7 cellular contexts compared by ENCODE assay signal in the genomic region with DNA sequence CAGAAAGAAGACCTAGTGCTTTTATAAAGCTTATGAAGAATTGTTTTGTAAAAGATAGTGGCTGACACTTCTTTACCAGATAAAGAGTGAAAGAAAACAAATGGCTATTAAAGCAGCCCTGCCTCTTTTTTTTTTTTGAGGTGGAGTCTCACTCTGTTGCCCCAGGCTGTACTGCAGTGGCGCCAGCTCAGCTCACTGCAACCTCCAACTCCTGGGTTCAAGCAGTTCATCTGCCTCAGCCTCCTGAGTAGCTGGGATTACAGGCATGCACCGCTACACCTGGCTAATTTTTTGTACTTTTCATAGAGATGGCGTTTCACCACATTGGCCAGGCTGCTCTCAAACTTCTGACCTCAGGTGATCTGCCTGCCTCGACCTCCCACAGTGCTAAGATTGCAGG. TPM values are rescaled to one million over a fixed set of nuclear protein-coding genes. Genes with fewer than 3 reads are reported as not detected.
DNase-seq lines count a peak whose midpoint lies in the region; ATAC-seq and FAIRE-seq lines count a peak whose summit lies in the region.

No MANE protein-coding gene starts in this region.

- in situ Hi-C loops in SK-MEL-5 (cut with HindIII; ENCODE audit: low pct_unique_long_range_greater_than_20kb, low sequenced_read_pairs), result no loop called here

- no peak for FAIRE-seq in HTR-8/SVneo (lab: Jason Lieb, UNC)

- no peak overlapping the region for H3K4me3 ChIP-seq in esophagus (ENCODE audit: low read depth in 1 of 2, low read length in 2 of 2)

- no peaks in the 10 kb centered on the region for H3K9me3 ChIP-seq in esophagus (ENCODE audit: control insufficient read depth in 2 of 2, insufficient read depth in 1 of 2, low read depth in 1 of 2, low read length in 1 of 2)

- peak; percentile 12 for ATAC-seq in GM18868 (IDR thresholded peaks at IDR 0.05; ENCODE audit: unreplicated experiment)
- ATAC-seq in stimulated activated naive B cell treated with anti-CD40 and anti-IgM and Interleukin-4, amounts not matched to agents 10 μg/mL and 1 μg/mL and 100 μg/mL, for 72 hours (replicated peaks), result peak in 1 of 2 donors; percentile 26

- peaks cover 0 to 12% of the 10 kb centered on the region in 2 donors for H3K36me3 ChIP-seq in esophagus (ENCODE audit: control insufficient read depth in 2 of 2, insufficient read depth in 2 of 2, low read length in 1 of 2)

- peak overlapping the region; percentile 47 for H3K27ac Mint-ChIP-seq in stimulated activated naive B cell treated with anti-CD40 and anti-IgM and Interleukin-4, amounts not matched to agents 10 μg/mL and 1 μg/mL and 100 μg/mL, for 72 hours

- H3K27ac ChIP-seq in esophagus (ENCODE audit: low read depth in 2 of 2, low read length in 1 of 2), result peak overlapping the region; percentile 14 to 17

- H3K27me3 Mint-ChIP-seq in stimulated activated naive B cell treated with anti-CD40 and anti-IgM and Interleukin-4, amounts not matched to agents 10 μg/mL and 1 μg/mL and 100 μg/mL, for 72 hours, result no peaks in the 10 kb centered on the region

- H3K36me3 Mint-ChIP-seq in stimulated activated naive B cell treated with anti-CD40 and anti-IgM and Interleukin-4, amounts not matched to agents 10 μg/mL and 1 μg/mL and 100 μg/mL, for 72 hours, result peaks cover 68 to 78% of the 10 kb centered on the region in 2 donors

- DNase-seq in SK-MEL-5 (ENCODE audit: low read depth, low spot score), result peak; percentile 22
- no peak for DNase-seq in stimulated activated naive B cell treated with anti-CD40 and anti-IgM and Interleukin-4, amounts not matched to agents 10 μg/mL and 1 μg/mL and 100 μg/mL, for 72 hours
- DNase-seq in HTR-8/SVneo (ENCODE audit: insufficient read length, low spot score), result no peak
- DNase-seq in SKM-1 treated with dmso at 0.1 percent for 144 hours (lab: John Stamatoyannopoulos, UW; ENCODE audit: unreplicated experiment), result no peak
- DNase-seq in SK-N-DZ (ENCODE audit: low spot score), result no peak

- H3K4me3 Mint-ChIP-seq in stimulated activated naive B cell treated with anti-CD40 and anti-IgM and Interleukin-4, amounts not matched to agents 10 μg/mL and 1 μg/mL and 100 μg/mL, for 72 hours, result peak overlapping the region in 1 of 2 donors; percentile 37

- H3K27me3 ChIP-seq in esophagus (ENCODE audit: control insufficient read depth in 1 of 2, insufficient read depth in 2 of 2, low read length in 2 of 2), result no peaks in the 10 kb centered on the region

- no peaks in the 10 kb centered on the region for H3K4me1 ChIP-seq in esophagus (ENCODE audit: control insufficient read depth in 2 of 2, insufficient read depth in 2 of 2, low read length in 1 of 2)

- H3K4me1 Mint-ChIP-seq in stimulated activated naive B cell treated with anti-CD40 and anti-IgM and Interleukin-4, amounts not matched to agents 10 μg/mL and 1 μg/mL and 100 μg/mL, for 72 hours, result peaks cover 36 to 63% of the 10 kb centered on the region in 2 donors

- H3K9me3 Mint-ChIP-seq in stimulated activated naive B cell treated with anti-CD40 and anti-IgM and Interleukin-4, amounts not matched to agents 10 μg/mL and 1 μg/mL and 100 μg/mL, for 72 hours, result no peaks in the 10 kb centered on the region

- 48 to 54% methylated on average over 4 of the region's 4 CpGs for WGBS in esophagus, 2 donors

RNA-seq across cellular contexts. Expression of gene ARPC2, which starts 12.9 kb away (rescaled TPM):
- 196 and 198 TPM in 2 replicates for total RNA-seq in SK-MEL-5 (2014; rRNA removed; shearing (Covaris generic))
- polyA plus RNA-seq in SK-MEL-5 (2015; cell fraction: cytosol; rRNA removed), result 191 and 201 TPM in 2 replicates
- 131 and 142 TPM in 2 replicates for polyA plus RNA-seq in SK-MEL-5 (2015; cell fraction: nucleus; rRNA removed)
- polyA plus RNA-seq in esophagus, result 100 to 1,000 TPM; 150 to 426 TPM
- 158 and 173 TPM in 2 replicates for polyA plus RNA-seq in SK-N-DZ (2014; cell fraction: cytosol; rRNA removed)
- polyA plus RNA-seq in SK-N-DZ (2014; cell fraction: nucleus; rRNA removed), result 128 and 135 TPM in 2 replicates

RNA-seq across cellular contexts. Expression of gene GPBAR1, which starts 31.0 kb away (rescaled TPM):
- total RNA-seq in SK-MEL-5 (2014; rRNA removed; shearing (Covaris generic)), result not detected in 2 replicates
- 0.14 TPM in 1 of 2 replicates, not detected in the other for polyA plus RNA-seq in SK-MEL-5 (2015; cell fraction: cytosol; rRNA removed)
- not detected in 2 replicates for polyA plus RNA-seq in SK-MEL-5 (2015; cell fraction: nucleus; rRNA removed)
- polyA plus RNA-seq in esophagus, result under 1 TPM; 0.29 to 0.45 TPM
- polyA plus RNA-seq in SK-N-DZ (2014; cell fraction: cytosol; rRNA removed), result 0.91 and 1.2 TPM in 2 replicates
- 1.3 TPM in 1 of 2 replicates, not detected in the other for polyA plus RNA-seq in SK-N-DZ (2014; cell fraction: nucleus; rRNA removed)

RNA-seq across cellular contexts. Expression of gene AAMP, which starts 40.1 kb away (rescaled TPM):
- 138 and 153 TPM in 2 replicates for total RNA-seq in SK-MEL-5 (2014; rRNA removed; shearing (Covaris generic))
- 205 and 242 TPM in 2 replicates for polyA plus RNA-seq in SK-MEL-5 (2015; cell fraction: cytosol; rRNA removed)
- polyA plus RNA-seq in SK-MEL-5 (2015; cell fraction: nucleus; rRNA removed), result 136 and 184 TPM in 2 replicates
- 10 to 100 TPM; 45.0 to 90.4 TPM for polyA plus RNA-seq in esophagus
- 128 and 170 TPM in 2 replicates for polyA plus RNA-seq in SK-N-DZ (2014; cell fraction: cytosol; rRNA removed)
- 197 and 224 TPM in 2 replicates for polyA plus RNA-seq in SK-N-DZ (2014; cell fraction: nucleus; rRNA removed)

RNA-seq across cellular contexts. Expression of gene PNKD, which starts 40.5 kb away (rescaled TPM):
- total RNA-seq in SK-MEL-5 (2014; rRNA removed; shearing (Covaris generic)), result 25.5 and 27.1 TPM in 2 replicates
- polyA plus RNA-seq in SK-MEL-5 (2015; cell fraction: cytosol; rRNA removed), result 36.5 and 56.2 TPM in 2 replicates
- 39.5 and 44.0 TPM in 2 replicates for polyA plus RNA-seq in SK-MEL-5 (2015; cell fraction: nucleus; rRNA removed)
- 10 to 100 TPM; 50.1 to 54.9 TPM for polyA plus RNA-seq in esophagus
- 72.8 and 76.1 TPM in 2 replicates for polyA plus RNA-seq in SK-N-DZ (2014; cell fraction: cytosol; rRNA removed)
- 54.6 and 55.3 TPM in 2 replicates for polyA plus RNA-seq in SK-N-DZ (2014; cell fraction: nucleus; rRNA removed)
